13 cellular contexts compared by ENCODE assay signal in genomic region chr5:134122530-134122929, GRCh38. TPM values are rescaled to one million over a fixed set of nuclear protein-coding genes. Genes with fewer than 3 reads are reported as not detected.
DNase-seq lines count a peak whose midpoint lies in the region; ATAC-seq and TF ChIP-seq lines count a peak whose summit lies in the region.
"Had no signal": no experiment of that assay in that cellular context is flagged by ENCODE, and none has a peak within 500 bp of the region (broad histone marks: within the 10 kb centered on the region; RNA-seq: fewer than 3 reads in every experiment).

No MANE protein-coding gene starts in this region.

- DNase-seq in IMR-90 (no peak), T-cell (peak; percentile 55 to 88 (median 74)), omental fat pad (ENCODE audit: low spot score) (no peak), SIG-M5 treated with dmso at 0.1 percent for 504 hours (lab: John Stamatoyannopoulos, UW; ENCODE audit: unreplicated experiment) (no peak), AG20443 (ENCODE audit: low spot score) (no peak), ovary (no peak), NCI-H748 (lab: John Stamatoyannopoulos, UW; ENCODE audit: unreplicated experiment) (no peak)
- DNase-seq in activated naive CD4-positive, alpha-beta T cell treated with anti-CD3 and anti-CD28 coated beads, Interleukin-2, amount 10 ng/mL, durations not matched to agents 7 days and 5 days: peak; percentile 76
- DNase-seq: DMS79, head of caudate nucleus, NCI-H2171, trophoblast cell had no signal

- TF ChIP-seq POLR2A in IMR-90 (IDR thresholded peaks at IDR 0.05; ENCODE audit: low read depth, low read length) (no peak), ovary (IDR thresholded peaks at IDR 0.05) (no peak)

- peaks cover 30% of the 10 kb centered on the region for H3K9me1 ChIP-seq in IMR-90 (ENCODE audit: insufficient read depth, low read length)

- no peak overlapping the region for H3K4ac ChIP-seq in IMR-90 (ENCODE audit: low read depth, low read length)

- dilution Hi-C loops in IMR-90 (cut with HindIII; ENCODE audit: low sequenced_read_pairs, unreplicated experiment): no loop called here

- no peak overlapping the region for H3K9ac ChIP-seq in IMR-90 (ENCODE audit: low read depth, low read length)

- no peaks in the 10 kb centered on the region for H3K9me3 ChIP-seq in IMR-90 (ENCODE audit: control insufficient read depth, insufficient read depth, low read length)
- H3K9me3 ChIP-seq in ovary: no peaks in the 10 kb centered on the region

- H4K91ac ChIP-seq in IMR-90 (ENCODE audit: insufficient read depth, low read depth, low read length): no peak overlapping the region

- peak overlapping the region; percentile 88 to 99 (median 92) for H3K4me3 Mint-ChIP-seq in T-cell
- peak overlapping the region; percentile 79 for H3K4me3 Mint-ChIP-seq in activated naive CD4-positive, alpha-beta T cell treated with anti-CD3 and anti-CD28 coated beads, Interleukin-2, amount 10 ng/mL, durations not matched to agents 7 days and 5 days

- H4K5ac ChIP-seq in IMR-90 (ENCODE audit: low read depth, low read length): no peak overlapping the region

- no peak for TF ChIP-seq EP300 in ovary (IDR thresholded peaks at IDR 0.05)

- no peak for ATAC-seq in IMR-90 (ENCODE audit: low read depth)
- ATAC-seq in T-cell (replicated peaks in 1 of 4): peak; percentile 65 to 72 (median 70)
- ATAC-seq in omental fat pad (ENCODE audit: low FRiP score): peak; percentile 11
- ATAC-seq: left lobe of liver had no signal

- no peak for TF ChIP-seq CTCF in IMR-90 (conservative IDR thresholded peaks at IDR 0.05; ENCODE audit: low read depth, low read length)
- TF ChIP-seq CTCF in omental fat pad (IDR thresholded peaks at IDR 0.05): no peak
- no peak for TF ChIP-seq CTCF in ovary (IDR thresholded peaks at IDR 0.05)

- H3K36me3 Mint-ChIP-seq in T-cell: peaks cover 62% of the 10 kb centered on the region
- H3K36me3 Mint-ChIP-seq in activated naive CD4-positive, alpha-beta T cell treated with anti-CD3 and anti-CD28 coated beads, Interleukin-2, amount 10 ng/mL, durations not matched to agents 7 days and 5 days: peaks cover 91% of the 10 kb centered on the region

- CTCF ChIA-PET in IMR-90 (lab: Yijun Ruan, JAX) (no interaction called here), T-cell (lab: Charles Lee) (interaction anchor here (0.8 to 2.7 kb wide), 4 partner anchors 11 to 83 kb away, joined by 4 to 8 read pairs (median 6); no protein-coding TSS in a partner anchor)
- CTCF ChIA-PET in activated naive CD4-positive, alpha-beta T cell treated with anti-CD3 and anti-CD28 coated beads, Interleukin-2, amount 10 ng/mL, durations not matched to agents 7 days and 5 days (lab: Charles Lee): interaction anchor here (2.8 kb wide), 1 partner anchor 83 kb away, joined by 11 read pairs; no protein-coding TSS in a partner anchor

- intact Hi-C loops in IMR-90 (cut with micrococcal nuclease) (no loop called here), ovary (cut with DNase I) (no loop called here)

- POLR2A ChIA-PET in IMR-90 (lab: Charles Lee; ENCODE audit: unreplicated experiment): no interaction called here
- POLR2A ChIA-PET in T-cell (lab: Charles Lee): interaction anchor here (1.3 to 2.1 kb wide), 3 partner anchors 10 to 21 kb away, joined by 3 to 6 read pairs (median 4); no protein-coding TSS in a partner anchor

- H3K18ac ChIP-seq in IMR-90 (ENCODE audit: low read depth, low read length): no peak overlapping the region

- H3K79me1 ChIP-seq in IMR-90 (ENCODE audit: low read depth in 1 of 2, low read length in 2 of 2): peaks cover 0 to 29% of the 10 kb centered on the region in 2 experiments; a peak in 3 of 4 replicates

- no peak overlapping the region for H3K23ac ChIP-seq in IMR-90 (ENCODE audit: low read depth, low read length)

- no peak overlapping the region for H2BK15ac ChIP-seq in IMR-90 (ENCODE audit: low read depth, low read length)

- H4K8ac ChIP-seq in IMR-90 (ENCODE audit: low read depth in 2 of 2, low read length in 2 of 2): no peak overlapping the region

- peaks cover 71 to 99% (median 95%) of the 10 kb centered on the region in 3 donors for H3K4me1 Mint-ChIP-seq in T-cell
- H3K4me1 Mint-ChIP-seq in activated naive CD4-positive, alpha-beta T cell treated with anti-CD3 and anti-CD28 coated beads, Interleukin-2, amount 10 ng/mL, durations not matched to agents 7 days and 5 days: peaks cover 100% of the 10 kb centered on the region

- H3K27ac Mint-ChIP-seq in T-cell: peak overlapping the region; percentile 92 to 97
- peak overlapping the region; percentile 95 for H3K27ac Mint-ChIP-seq in activated naive CD4-positive, alpha-beta T cell treated with anti-CD3 and anti-CD28 coated beads, Interleukin-2, amount 10 ng/mL, durations not matched to agents 7 days and 5 days

- H3K9me3 Mint-ChIP-seq in T-cell: no peaks in the 10 kb centered on the region
- no peaks in the 10 kb centered on the region for H3K9me3 Mint-ChIP-seq in activated naive CD4-positive, alpha-beta T cell treated with anti-CD3 and anti-CD28 coated beads, Interleukin-2, amount 10 ng/mL, durations not matched to agents 7 days and 5 days

- no peak overlapping the region for H3K4me3 ChIP-seq in IMR-90 (ENCODE audit: insufficient read depth, low read depth, low read length)
- H3K4me3 ChIP-seq in ovary: no peak overlapping the region

- H3K27me3 Mint-ChIP-seq in T-cell: no peaks in the 10 kb centered on the region
- peaks cover 14% of the 10 kb centered on the region for H3K27me3 Mint-ChIP-seq in activated naive CD4-positive, alpha-beta T cell treated with anti-CD3 and anti-CD28 coated beads, Interleukin-2, amount 10 ng/mL, durations not matched to agents 7 days and 5 days

- in situ Hi-C loops in IMR-90 (cut with MboI; ENCODE audit: low sequenced_read_pairs): no loop called here

- H2BK20ac ChIP-seq in IMR-90 (ENCODE audit: low read depth, low read length): no peak overlapping the region

- H3K27ac ChIP-seq in IMR-90 (ENCODE audit: insufficient read depth, low read length): no peak overlapping the region
- H3K27ac ChIP-seq in ovary: no peak overlapping the region

- H2BK120ac ChIP-seq in IMR-90 (ENCODE audit: low read depth, low read length): no peak overlapping the region

- H3K56ac ChIP-seq in IMR-90 (ENCODE audit: extremely low read depth, insufficient read depth, low read length): no peak overlapping the region

- H2BK5ac ChIP-seq in IMR-90 (ENCODE audit: low read depth, low read length, poor library complexity, severe bottlenecking): no peak overlapping the region

- BruUV-seq in IMR-90 (replicated peaks; lab: Mats Ljungman, UMichigan): no TSS peak

- H2AK5ac ChIP-seq in IMR-90 (ENCODE audit: low read depth, low read length): no peak overlapping the region; the same call in 1 of the 2 replicates

- no peak overlapping the region for H3K4me2 ChIP-seq in IMR-90 (ENCODE audit: low read depth, low read length)

- H3K36me3 ChIP-seq in IMR-90 (ENCODE audit: control insufficient read depth, insufficient read depth, low read length) (peaks cover 3% of the 10 kb centered on the region), ovary (no peaks in the 10 kb centered on the region)

- peaks cover 14% of the 10 kb centered on the region for H3K4me1 ChIP-seq in IMR-90 (ENCODE audit: control insufficient read depth, insufficient read depth, low read length)
- H3K4me1 ChIP-seq in ovary (ENCODE audit: insufficient read depth): peaks cover 15% of the 10 kb centered on the region

- no peak overlapping the region for H2AFZ ChIP-seq in IMR-90 (replicated peaks; ENCODE audit: low read length, poor library complexity)

- peaks cover 18% of the 10 kb centered on the region for H4K20me1 ChIP-seq in IMR-90 (ENCODE audit: insufficient read depth, low read length)

- no CpG with 5 or more reads among the region's 3 CpGs for WGBS in IMR-90 (ENCODE audit: extremely low coverage in 2 of 2, insufficient read length in 1 of 2), 2 experiments
- 74 to 97% (median 82%) methylated on average over 3 of the region's 3 CpGs for WGBS in ovary, 3 donors

- H3K27me3 ChIP-seq in IMR-90 (ENCODE audit: control insufficient read depth, insufficient read depth, low read length) (no peaks in the 10 kb centered on the region), ovary (no peaks in the 10 kb centered on the region)

- H3K14ac ChIP-seq in IMR-90 (replicated peaks; ENCODE audit: low read depth, low read length): no peak overlapping the region

- TF ChIP-seq RAD21 in IMR-90 (IDR thresholded peaks at IDR 0.05; ENCODE audit: low read length): no peak

- peak overlapping the region; percentile 81 for H2AK9ac ChIP-seq in IMR-90 (replicated peaks; ENCODE audit: low read depth, low read length, poor library complexity)

TF ChIP-seq in IMR-90, 13 proteins besides CTCF, POLR2A, EP300 and RAD21:
- no peak for TF ChIP-seq CEBPB (IDR thresholded peaks at IDR 0.05; ENCODE audit: low read depth, low read length)
- no peak for TF ChIP-seq SMC3 (IDR thresholded peaks at IDR 0.05; ENCODE audit: low read depth, low read length)

RNA-seq across cellular contexts. Expression of gene TCF7, which starts 8.0 kb away (rescaled TPM):
- total RNA-seq in IMR-90 (2012; rRNA removed) (0.83 and 1.3 TPM in 2 replicates), T-cell (100 to 1,000 TPM; 503 to 749 (median 693) TPM), omental fat pad (1 to 10 TPM; 1.6 to 4.3 (median 2.7) TPM), ovary (10 to 100 TPM in 1 of 7 donors, 1 to 10 TPM in 6; 2.9 to 15.2 (median 4.2) TPM)
- polyA plus RNA-seq in IMR-90 (2012; rRNA removed) (3.4 and 3.8 TPM in 2 replicates), ovary (1 to 10 TPM; 1.7 to 2.5 TPM)
- polyA plus RNA-seq in IMR-90 (2012; cell fraction: cytosol; rRNA removed): 2.4 and 3.0 TPM in 2 replicates
- 4.0 and 4.2 TPM in 2 replicates for polyA plus RNA-seq in IMR-90 (2012; cell fraction: nucleus; rRNA removed; ENCODE audit: low replicate concordance)

RNA-seq across cellular contexts. Expression of gene SKP1, which starts 54.2 kb away (rescaled TPM):
- total RNA-seq in IMR-90 (2012; rRNA removed): 206 and 360 TPM in 2 replicates
- 512 and 618 TPM in 2 replicates for polyA plus RNA-seq in IMR-90 (2012; rRNA removed)
- polyA plus RNA-seq in IMR-90 (2012; cell fraction: cytosol; rRNA removed): 90.2 and 168 TPM in 2 replicates
- 18.3 and 186 TPM in 2 replicates for polyA plus RNA-seq in IMR-90 (2012; cell fraction: nucleus; rRNA removed; ENCODE audit: low replicate concordance)
- total RNA-seq in T-cell: 100 to 1,000 TPM; 178 to 314 (median 203) TPM
- 100 to 1,000 TPM; 121 to 219 (median 211) TPM for total RNA-seq in omental fat pad
- 100 to 1,000 TPM; 263 to 464 (median 361) TPM for total RNA-seq in ovary
- 1,000 to 10,000 TPM in 1 of 2 donors, 100 to 1,000 TPM in 1; 751 to 1,077 TPM for polyA plus RNA-seq in ovary

Comparison
In these comparisons a context has a peak if more than half of its experiments do, and no peak if none do; other contexts are left out.
1. DNase-seq: peak in T-cell (34 of 34) and activated naive CD4-positive, alpha-beta T cell treated with anti-CD3 and anti-CD28 coated beads, Interleukin-2, amount 10 ng/mL, durations not matched to agents 7 days and 5 days (single experiment); none in IMR-90 (single experiment), omental fat pad (single experiment), SIG-M5 treated with dmso at 0.1 percent for 504 hours (single experiment), AG20443 (single experiment), ovary (0 of 5) and NCI-H748 (single experiment).
2. RNA of gene TCF7, which starts 8.0 kb away (total RNA-seq): 503 to 749 TPM in T-cell; 2.9 to 15.2 TPM in ovary, 1.6 to 4.3 TPM in omental fat pad and 0.83 to 1.3 TPM in IMR-90; every median in the first group is over 10 times any median in the second.